In the genomic region with DNA sequence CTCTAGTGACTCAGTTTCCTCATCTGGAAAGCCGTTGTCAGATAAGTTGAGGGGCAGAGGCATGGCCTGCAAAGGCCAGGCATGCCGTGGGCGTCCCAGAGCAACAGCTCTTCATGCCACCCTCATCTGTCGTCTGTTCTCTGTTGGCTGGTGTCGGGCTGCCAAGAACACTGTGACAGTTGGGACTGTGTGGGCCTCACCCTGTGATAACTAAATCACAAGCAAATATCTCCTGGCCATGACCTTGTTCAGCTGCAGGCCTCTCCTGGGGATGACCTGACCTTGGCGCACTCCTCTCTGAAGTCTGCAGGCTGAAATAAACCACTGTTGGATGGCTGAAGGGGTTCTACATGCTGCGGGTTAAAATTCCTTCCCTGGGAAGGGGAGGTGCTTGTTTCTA, we compare ENCODE assay signal across 16 cellular contexts.
"Had no signal": no experiment of that assay in that cellular context is flagged by ENCODE, and none has a peak within 500 bp of the region (broad histone marks: within the 10 kb centered on the region; RNA-seq: fewer than 3 reads in every experiment).

No MANE protein-coding gene starts in this region.

- H3K27ac Mint-ChIP-seq: immature natural killer cell had no signal

- H3K4me3 Mint-ChIP-seq: immature natural killer cell; naive thymus-derived CD8-positive, alpha-beta T cell had no signal

- ATAC-seq: esophagus mucosa; gastrocnemius medialis; left colon; naive thymus-derived CD8-positive, alpha-beta T cell had no signal

- H3K36me3 Mint-ChIP-seq: immature natural killer cell; naive thymus-derived CD8-positive, alpha-beta T cell had no signal

- DNase-seq: cortex of kidney; dorsolateral prefrontal cortex; effector CD8-positive, alpha-beta T cell; gastrocnemius medialis; immature natural killer cell; left colon; mammary epithelial cell; naive thymus-derived CD8-positive, alpha-beta T cell; posterior cingulate gyrus; small intestine; stimulated activated CD4-positive, alpha-beta T cell treated with anti-CD3 and anti-CD28 coated beads, Interleukin-12 subunit alpha, Interleukin-12 subunit beta, amount 100 ng/mL, for 4 hours; stimulated activated naive CD4-positive, alpha-beta T cell; stomach; substantia nigra; trophoblast cell had no signal

- H3K9me3 Mint-ChIP-seq: immature natural killer cell; naive thymus-derived CD8-positive, alpha-beta T cell had no signal

- H3K4me1 Mint-ChIP-seq: immature natural killer cell had no signal
